Comparison of ENCODE assay signal across 1 cellular context in the genomic region with DNA sequence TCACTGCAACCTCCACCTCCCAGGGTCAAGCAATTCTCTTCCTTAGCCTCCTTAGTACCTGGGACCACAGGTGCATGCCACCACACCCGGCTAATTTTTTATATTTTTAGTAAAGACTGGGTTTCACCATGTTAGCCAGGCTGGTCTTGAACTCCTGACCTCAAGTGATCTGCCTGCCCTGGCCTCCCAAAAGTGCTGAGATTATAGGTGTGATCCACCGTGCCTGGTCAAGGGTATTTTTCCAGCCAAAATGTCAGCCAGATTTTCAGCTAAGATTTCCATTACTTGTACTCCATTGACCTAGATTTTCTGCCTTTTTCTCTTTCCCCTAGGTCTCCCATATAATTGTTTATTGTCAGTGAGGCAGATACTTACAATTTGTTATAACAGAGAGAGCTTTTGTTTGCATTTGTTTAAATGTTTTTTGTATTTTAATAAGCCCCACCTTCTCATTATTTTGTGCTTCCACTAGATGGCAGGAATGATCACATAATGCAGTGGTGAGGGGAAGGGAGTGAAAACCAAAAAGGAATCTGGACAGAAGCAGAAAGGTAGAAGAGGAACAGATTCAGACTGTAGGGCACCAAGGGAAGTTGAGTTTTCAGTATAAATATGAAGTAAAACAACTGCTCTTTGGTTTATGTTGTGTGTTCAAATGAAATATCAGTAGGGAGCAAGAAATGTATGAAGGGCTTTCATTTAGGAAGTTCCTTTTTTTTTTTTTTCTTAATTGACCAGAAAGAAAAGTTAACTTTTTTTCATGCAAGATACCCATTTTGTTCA.
TF ChIP-seq lines count a peak whose summit lies in the region.

No MANE protein-coding gene starts in this region.

TF ChIP-seq in SK-N-SH treated with all-trans-retinoic acid at 6 μM for 48 hours, 23 proteins besides CTCF, POLR2A, EP300 and RAD21 (continued from another document):
- TF ChIP-seq, protein P1, sequence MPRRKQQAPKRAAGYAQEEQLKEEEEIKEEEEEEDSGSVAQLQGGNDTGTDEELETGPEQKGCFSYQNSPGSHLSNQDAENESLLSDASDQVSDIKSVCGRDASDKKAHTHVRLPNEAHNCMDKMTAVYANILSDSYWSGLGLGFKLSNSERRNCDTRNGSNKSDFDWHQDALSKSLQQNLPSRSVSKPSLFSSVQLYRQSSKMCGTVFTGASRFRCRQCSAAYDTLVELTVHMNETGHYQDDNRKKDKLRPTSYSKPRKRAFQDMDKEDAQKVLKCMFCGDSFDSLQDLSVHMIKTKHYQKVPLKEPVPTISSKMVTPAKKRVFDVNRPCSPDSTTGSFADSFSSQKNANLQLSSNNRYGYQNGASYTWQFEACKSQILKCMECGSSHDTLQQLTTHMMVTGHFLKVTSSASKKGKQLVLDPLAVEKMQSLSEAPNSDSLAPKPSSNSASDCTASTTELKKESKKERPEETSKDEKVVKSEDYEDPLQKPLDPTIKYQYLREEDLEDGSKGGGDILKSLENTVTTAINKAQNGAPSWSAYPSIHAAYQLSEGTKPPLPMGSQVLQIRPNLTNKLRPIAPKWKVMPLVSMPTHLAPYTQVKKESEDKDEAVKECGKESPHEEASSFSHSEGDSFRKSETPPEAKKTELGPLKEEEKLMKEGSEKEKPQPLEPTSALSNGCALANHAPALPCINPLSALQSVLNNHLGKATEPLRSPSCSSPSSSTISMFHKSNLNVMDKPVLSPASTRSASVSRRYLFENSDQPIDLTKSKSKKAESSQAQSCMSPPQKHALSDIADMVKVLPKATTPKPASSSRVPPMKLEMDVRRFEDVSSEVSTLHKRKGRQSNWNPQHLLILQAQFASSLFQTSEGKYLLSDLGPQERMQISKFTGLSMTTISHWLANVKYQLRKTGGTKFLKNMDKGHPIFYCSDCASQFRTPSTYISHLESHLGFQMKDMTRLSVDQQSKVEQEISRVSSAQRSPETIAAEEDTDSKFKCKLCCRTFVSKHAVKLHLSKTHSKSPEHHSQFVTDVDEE (CRISPR knock-in tag; IDR thresholded peaks at IDR 0.05) = no peak
- TF ChIP-seq, protein P2, sequence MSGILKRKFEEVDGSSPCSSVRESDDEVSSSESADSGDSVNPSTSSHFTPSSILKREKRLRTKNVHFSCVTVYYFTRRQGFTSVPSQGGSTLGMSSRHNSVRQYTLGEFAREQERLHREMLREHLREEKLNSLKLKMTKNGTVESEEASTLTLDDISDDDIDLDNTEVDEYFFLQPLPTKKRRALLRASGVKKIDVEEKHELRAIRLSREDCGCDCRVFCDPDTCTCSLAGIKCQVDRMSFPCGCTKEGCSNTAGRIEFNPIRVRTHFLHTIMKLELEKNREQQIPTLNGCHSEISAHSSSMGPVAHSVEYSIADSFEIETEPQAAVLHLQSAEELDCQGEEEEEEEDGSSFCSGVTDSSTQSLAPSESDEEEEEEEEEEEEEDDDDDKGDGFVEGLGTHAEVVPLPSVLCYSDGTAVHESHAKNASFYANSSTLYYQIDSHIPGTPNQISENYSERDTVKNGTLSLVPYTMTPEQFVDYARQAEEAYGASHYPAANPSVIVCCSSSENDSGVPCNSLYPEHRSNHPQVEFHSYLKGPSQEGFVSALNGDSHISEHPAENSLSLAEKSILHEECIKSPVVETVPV (CRISPR knock-in tag; IDR thresholded peaks at IDR 0.05) = no peak
- TF ChIP-seq, protein P3, sequence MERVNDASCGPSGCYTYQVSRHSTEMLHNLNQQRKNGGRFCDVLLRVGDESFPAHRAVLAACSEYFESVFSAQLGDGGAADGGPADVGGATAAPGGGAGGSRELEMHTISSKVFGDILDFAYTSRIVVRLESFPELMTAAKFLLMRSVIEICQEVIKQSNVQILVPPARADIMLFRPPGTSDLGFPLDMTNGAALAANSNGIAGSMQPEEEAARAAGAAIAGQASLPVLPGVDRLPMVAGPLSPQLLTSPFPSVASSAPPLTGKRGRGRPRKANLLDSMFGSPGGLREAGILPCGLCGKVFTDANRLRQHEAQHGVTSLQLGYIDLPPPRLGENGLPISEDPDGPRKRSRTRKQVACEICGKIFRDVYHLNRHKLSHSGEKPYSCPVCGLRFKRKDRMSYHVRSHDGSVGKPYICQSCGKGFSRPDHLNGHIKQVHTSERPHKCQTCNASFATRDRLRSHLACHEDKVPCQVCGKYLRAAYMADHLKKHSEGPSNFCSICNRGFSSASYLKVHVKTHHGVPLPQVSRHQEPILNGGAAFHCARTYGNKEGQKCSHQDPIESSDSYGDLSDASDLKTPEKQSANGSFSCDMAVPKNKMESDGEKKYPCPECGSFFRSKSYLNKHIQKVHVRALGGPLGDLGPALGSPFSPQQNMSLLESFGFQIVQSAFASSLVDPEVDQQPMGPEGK (CRISPR knock-in tag; IDR thresholded peaks at IDR 0.05; ENCODE audit: borderline replicate concordance) = no peak
